ENCODE assay signal across 27 cellular contexts in the genomic region with DNA sequence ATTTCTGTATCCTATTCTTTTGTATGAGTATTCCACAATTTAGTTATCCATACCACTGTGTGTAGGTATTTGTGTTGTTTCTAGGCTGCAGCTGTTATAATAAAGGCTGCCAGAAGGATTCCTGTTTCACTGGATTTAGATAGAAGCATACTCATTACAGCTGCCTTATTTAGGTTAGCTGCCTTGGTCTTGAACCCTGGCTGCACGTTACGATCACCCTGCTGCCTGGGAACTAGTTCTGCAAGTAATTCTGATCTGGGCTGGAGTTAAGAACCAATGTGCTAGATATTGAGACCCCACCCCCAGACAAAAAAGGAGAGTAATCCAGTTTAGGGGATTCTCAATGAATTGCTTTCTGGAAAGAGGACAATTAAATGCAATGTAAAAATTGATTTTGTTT.
"Had no signal": no experiment of that assay in that cellular context is flagged by ENCODE, and none has a peak within 500 bp of the region (broad histone marks: within the 10 kb centered on the region; RNA-seq: fewer than 3 reads in every experiment).

No MANE protein-coding gene starts in this region.

- H3K27ac ChIP-seq: heart right ventricle, hepatocyte, left ventricle myocardium inferior, neural progenitor cell, neutrophil, pancreas, prostate gland, spleen, tibial nerve, uterus had no signal

- H3K36me3 Mint-ChIP-seq: natural killer cell; neural progenitor cell; stimulated activated effector memory CD8-positive, alpha-beta T cell treated with anti-CD3 and anti-CD28 coated beads, Interleukin-12 subunit alpha, Interleukin-12 subunit beta, amount 100 ng/mL, for 72 hours; type B pancreatic cell had no signal

- H3K79me2 ChIP-seq: hepatocyte had no signal

- H3K4me2 ChIP-seq: hepatocyte, neural progenitor cell had no signal

- ATAC-seq: natural killer cell; sciatic nerve; stimulated activated effector memory CD8-positive, alpha-beta T cell treated with anti-CD3 and anti-CD28 coated beads, Interleukin-12 subunit alpha, Interleukin-12 subunit beta, amount 100 ng/mL, for 72 hours; stimulated activated naive CD8-positive, alpha-beta T cell treated with anti-CD3 and anti-CD28 coated beads, Interleukin-15, amount 100 ng/mL, for 72 hours had no signal

- H3K9me3 Mint-ChIP-seq: neural progenitor cell; stimulated activated effector memory CD8-positive, alpha-beta T cell treated with anti-CD3 and anti-CD28 coated beads, Interleukin-12 subunit alpha, Interleukin-12 subunit beta, amount 100 ng/mL, for 72 hours had no signal

- H3K4me3 Mint-ChIP-seq: memory B cell; naive B cell; natural killer cell; nephron progenitor cell; neural progenitor cell; stimulated activated effector memory CD8-positive, alpha-beta T cell treated with anti-CD3 and anti-CD28 coated beads, Interleukin-12 subunit alpha, Interleukin-12 subunit beta, amount 100 ng/mL, for 72 hours; stimulated activated naive CD8-positive, alpha-beta T cell treated with anti-CD3 and anti-CD28 coated beads, Interleukin-15, amount 100 ng/mL, for 72 hours; type B pancreatic cell had no signal

- DNase-seq: heart right ventricle; islet precursor cell; left ventricle myocardium inferior; naive B cell; natural killer cell; nephron progenitor cell; pancreas; posterior cingulate gyrus; retina; right cardiac atrium; small intestine; spleen; stimulated activated CD4-positive, alpha-beta T cell treated with anti-CD3 and anti-CD28 coated beads, Interleukin-4, amount 100 ng/mL, for 24 hours; stimulated activated naive CD4-positive, alpha-beta T cell treated with Interleukin-2 at 50 U/mL for 16 hours; stimulated activated naive CD8-positive, alpha-beta T cell treated with anti-CD3 and anti-CD28 coated beads, Interleukin-15, amount 100 ng/mL, for 72 hours; substantia nigra; uterus had no signal

- H2AFZ ChIP-seq: hepatocyte, neural progenitor cell had no signal

- H3K36me3 ChIP-seq: heart right ventricle, left ventricle myocardium inferior, neural progenitor cell, neutrophil, pancreas, prostate gland, spleen, tibial nerve, uterus had no signal

- H3K9me3 ChIP-seq: neutrophil, pancreas, prostate gland had no signal

- H3K9ac ChIP-seq: neural progenitor cell had no signal

- H3K27me3 Mint-ChIP-seq: memory B cell; stimulated activated naive CD8-positive, alpha-beta T cell treated with anti-CD3 and anti-CD28 coated beads, Interleukin-15, amount 100 ng/mL, for 72 hours; type B pancreatic cell had no signal

- H3K27me3 ChIP-seq: heart right ventricle, hepatocyte, neural progenitor cell, neutrophil, pancreas, spleen, tibial nerve, uterus had no signal

- H3K27ac Mint-ChIP-seq: memory B cell; naive B cell; natural killer cell; nephron progenitor cell; neural progenitor cell; stimulated activated effector memory CD8-positive, alpha-beta T cell treated with anti-CD3 and anti-CD28 coated beads, Interleukin-12 subunit alpha, Interleukin-12 subunit beta, amount 100 ng/mL, for 72 hours; stimulated activated naive CD8-positive, alpha-beta T cell treated with anti-CD3 and anti-CD28 coated beads, Interleukin-15, amount 100 ng/mL, for 72 hours; type B pancreatic cell had no signal

- H3K4me1 Mint-ChIP-seq: memory B cell; naive B cell; natural killer cell; nephron progenitor cell; stimulated activated effector memory CD8-positive, alpha-beta T cell treated with anti-CD3 and anti-CD28 coated beads, Interleukin-12 subunit alpha, Interleukin-12 subunit beta, amount 100 ng/mL, for 72 hours; stimulated activated naive CD8-positive, alpha-beta T cell treated with anti-CD3 and anti-CD28 coated beads, Interleukin-15, amount 100 ng/mL, for 72 hours had no signal

- H3K4me1 ChIP-seq: neural progenitor cell, prostate gland had no signal

- H3K4me3 ChIP-seq: heart right ventricle, hepatocyte, left ventricle myocardium inferior, lung, neural progenitor cell, pancreas, prostate gland, spleen, tibial nerve, uterus had no signal
